16 cellular contexts compared by ENCODE assay signal in genomic region chr13:70457474-70457873, GRCh38.
"Had no signal": no experiment of that assay in that cellular context is flagged by ENCODE, and none has a peak within 500 bp of the region (broad histone marks: within the 10 kb centered on the region; RNA-seq: fewer than 3 reads in every experiment).

No MANE protein-coding gene starts in this region.

- H3K27me3 ChIP-seq: colonic mucosa, gastrocnemius medialis, transverse colon had no signal

- H3K27ac ChIP-seq: colonic mucosa, gastrocnemius medialis, transverse colon had no signal

- DNase-seq: activated CD4-positive, alpha-beta memory T cell treated with anti-CD3 and anti-CD28 coated beads, Interleukin-2, amount 10 ng/mL, durations not matched to agents 7 days and 5 days; activated CD4-positive, alpha-beta T cell treated with anti-CD3 and anti-CD28 coated beads for 1 hour; activated naive CD8-positive, alpha-beta T cell treated with anti-CD3 and anti-CD28 coated beads, Interleukin-2, amount 10 ng/mL, durations not matched to agents 7 days and 5 days; aorta; colonic mucosa; effector CD8-positive, alpha-beta T cell; gastrocnemius medialis; left colon; mammary epithelial cell; natural killer cell; posterior cingulate gyrus; right cardiac atrium; substantia nigra; T-helper 9 cell; transverse colon had no signal

- H3K4me3 ChIP-seq: colonic mucosa, gastrocnemius medialis, transverse colon had no signal

- ATAC-seq: gastrocnemius medialis; left colon; natural killer cell; right cardiac atrium; stimulated activated memory B cell treated with anti-CD40 and anti-IgM and Interleukin-4, amounts not matched to agents 10 μg/mL and 1 μg/mL and 100 μg/mL, for 72 hours had no signal

- H3K36me3 ChIP-seq: colonic mucosa, gastrocnemius medialis, transverse colon had no signal
